In the genomic region with DNA sequence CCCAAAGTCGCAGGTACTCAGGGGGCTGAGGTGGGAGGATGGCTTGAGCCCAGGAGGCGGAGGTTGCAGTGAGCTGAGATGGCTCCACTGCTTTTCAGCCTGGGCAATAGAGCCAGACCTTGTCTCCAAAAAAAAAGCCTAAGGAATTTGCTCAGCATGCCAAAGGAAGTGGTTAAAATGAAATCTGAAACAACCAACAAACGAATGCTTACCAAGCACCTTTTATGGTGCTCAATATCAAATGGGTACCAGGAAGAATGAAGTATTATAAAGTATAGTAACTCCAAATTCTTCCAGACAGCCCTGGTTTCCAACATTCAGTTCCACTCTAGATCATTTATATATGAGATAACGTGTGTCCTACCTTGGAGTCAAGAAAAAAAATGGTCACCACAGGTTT, we compare ENCODE assay signal across 16 cellular contexts. TPM values are rescaled to one million over a fixed set of nuclear protein-coding genes. Genes with fewer than 3 reads are reported as not detected.
A peak's percentile ranks its signal among the peaks of the same experiment; 100 is the strongest.
DNase-seq lines count a peak whose midpoint lies in the region; ATAC-seq and TF ChIP-seq lines count a peak whose summit lies in the region.
"Had no signal": no experiment of that assay in that cellular context is flagged by ENCODE, and none has a peak within 500 bp of the region (broad histone marks: within the 10 kb centered on the region; RNA-seq: fewer than 3 reads in every experiment).

No MANE protein-coding gene starts in this region.

- H3K4me1 ChIP-seq in RWPE2 (ENCODE audit: insufficient read depth, poor library complexity, severe bottlenecking): peaks cover 10% of the 10 kb centered on the region
- H3K4me1 ChIP-seq in tibial artery: peaks cover 0 to 34% (median 3%) of the 10 kb centered on the region in 4 donors

- peak overlapping the region; percentile 34 for H3K27ac ChIP-seq in RWPE2 (ENCODE audit: poor library complexity, severe bottlenecking)
- peak overlapping the region; percentile 20 to 48 for H3K27ac ChIP-seq in tibial artery
- H3K27ac ChIP-seq: ovary, vagina had no signal

- H3K27me3 ChIP-seq in RWPE2 (ENCODE audit: insufficient read depth, poor library complexity, severe bottlenecking) (no peaks in the 10 kb centered on the region), tibial artery (no peaks in the 10 kb centered on the region)
- H3K27me3 ChIP-seq: ovary, vagina had no signal

- H3K4me3 ChIP-seq in RWPE2 (ENCODE audit: severe bottlenecking) (no peak overlapping the region), tibial artery (no peak overlapping the region)
- H3K4me3 ChIP-seq: ovary, vagina had no signal

- H3K36me3 ChIP-seq in RWPE2 (ENCODE audit: low read depth) (no peaks in the 10 kb centered on the region), tibial artery (no peaks in the 10 kb centered on the region)
- H3K36me3 ChIP-seq: ovary, vagina had no signal

- POLR2A ChIA-PET in activated CD8-positive, alpha-beta T cell treated with anti-CD3 and anti-CD28 coated beads for 36 hours (lab: Charles Lee): no interaction called here

- no peaks in the 10 kb centered on the region for H3K9me3 ChIP-seq in RWPE2 (ENCODE audit: severe bottlenecking)
- H3K9me3 ChIP-seq in tibial artery: no peaks in the 10 kb centered on the region
- H3K9me3 ChIP-seq: ovary, vagina had no signal

- H3K9me3 Mint-ChIP-seq in activated CD8-positive, alpha-beta T cell treated with anti-CD3 and anti-CD28 coated beads for 36 hours: no peaks in the 10 kb centered on the region
- H3K9me3 Mint-ChIP-seq: T-helper 1 cell treated with Interleukin-12 subunit alpha and Interleukin-12 subunit beta and Interleukin-4 antibody, amounts not matched to agents 30 μg/mL and 1 μg/mL, for 36 hours had no signal

- DNase-seq in HCEC 1CT: peak; percentile 9
- no peak for DNase-seq in RWPE2 (ENCODE audit: low spot score)
- DNase-seq in fibroblast of peridontal ligament (ENCODE audit: extremely low read depth): peak; percentile 57
- DNase-seq in tibial artery: no peak
- no peak for DNase-seq in activated CD8-positive, alpha-beta T cell treated with anti-CD3 and anti-CD28 coated beads for 36 hours
- DNase-seq in NOMO-1 treated with dmso at 0.1 percent for 144 hours (lab: John Stamatoyannopoulos, UW; ENCODE audit: unreplicated experiment): no peak
- no peak for DNase-seq in hypothalamus (lab: John Stamatoyannopoulos, UW)
- DNase-seq: activated CD8-positive, alpha-beta memory T cell treated with anti-CD3 and anti-CD28 coated beads, Interleukin-2, amount 50 U/mL, for 48 hours; midbrain; MV-4-11; NCI-H774; ovary; stimulated activated naive CD4-positive, alpha-beta T cell treated with Interleukin-2 at 50 U/mL for 16 hours had no signal

- H3K4me1 Mint-ChIP-seq in activated CD8-positive, alpha-beta T cell treated with anti-CD3 and anti-CD28 coated beads for 36 hours (ENCODE audit: low read depth): peaks cover 27% of the 10 kb centered on the region

- no peaks in the 10 kb centered on the region for H3K27me3 Mint-ChIP-seq in activated CD8-positive, alpha-beta T cell treated with anti-CD3 and anti-CD28 coated beads for 36 hours
- H3K27me3 Mint-ChIP-seq: activated naive CD8-positive, alpha-beta T cell had no signal

- CTCF ChIA-PET in activated CD8-positive, alpha-beta T cell treated with anti-CD3 and anti-CD28 coated beads for 36 hours (lab: Charles Lee): no interaction called here

- ATAC-seq in RWPE2 (ENCODE audit: low read depth): peak; percentile 64; the same call in 2 of the 3 replicates
- ATAC-seq in activated CD8-positive, alpha-beta T cell treated with anti-CD3 and anti-CD28 coated beads for 36 hours: no peak

- H3K36me3 Mint-ChIP-seq in activated CD8-positive, alpha-beta T cell treated with anti-CD3 and anti-CD28 coated beads for 36 hours (ENCODE audit: low read depth): peaks cover 11% of the 10 kb centered on the region

- no peak overlapping the region for H3K4me3 Mint-ChIP-seq in activated CD8-positive, alpha-beta T cell treated with anti-CD3 and anti-CD28 coated beads for 36 hours
- H3K4me3 Mint-ChIP-seq: activated naive CD8-positive, alpha-beta T cell; T-helper 1 cell treated with Interleukin-12 subunit alpha and Interleukin-12 subunit beta and Interleukin-4 antibody, amounts not matched to agents 30 μg/mL and 1 μg/mL, for 36 hours had no signal

- intact Hi-C loops in tibial artery (cut with DNase I; ENCODE audit: low total_unique reads): no loop called here
- intact Hi-C loops in activated CD8-positive, alpha-beta T cell treated with anti-CD3 and anti-CD28 coated beads for 36 hours (cut with micrococcal nuclease): no loop called here

- TF ChIP-seq CTCF in RWPE2 (IDR thresholded peaks at IDR 0.05; ENCODE audit: poor library complexity, severe bottlenecking): no peak
- TF ChIP-seq CTCF in tibial artery (IDR thresholded peaks at IDR 0.05): no peak
- no peak for TF ChIP-seq CTCF in activated CD8-positive, alpha-beta T cell treated with anti-CD3 and anti-CD28 coated beads for 36 hours (IDR thresholded peaks at IDR 0.05)

- no peak overlapping the region for H3K27ac Mint-ChIP-seq in activated CD8-positive, alpha-beta T cell treated with anti-CD3 and anti-CD28 coated beads for 36 hours
- H3K27ac Mint-ChIP-seq: activated naive CD8-positive, alpha-beta T cell had no signal

RNA-seq across cellular contexts. Expression of gene GMDS, which starts 14.0 kb away (rescaled TPM):
- total RNA-seq in activated CD8-positive, alpha-beta T cell treated with anti-CD3 and anti-CD28 coated beads for 36 hours: 10 to 100 TPM; 36.6 to 42.8 TPM

Comparison
In these comparisons a context has a peak if more than half of its experiments do, and no peak if none do; other contexts are left out.
1. DNase-seq: peak in HCEC 1CT (single experiment) and fibroblast of peridontal ligament (single experiment); none in RWPE2 (single experiment), tibial artery (0 of 2), activated CD8-positive, alpha-beta T cell treated with anti-CD3 and anti-CD28 coated beads for 36 hours (single experiment), NOMO-1 treated with dmso at 0.1 percent for 144 hours (single experiment) and hypothalamus (0 of 51).